ENCODE assay signal across 2 cellular contexts in the genomic region with DNA sequence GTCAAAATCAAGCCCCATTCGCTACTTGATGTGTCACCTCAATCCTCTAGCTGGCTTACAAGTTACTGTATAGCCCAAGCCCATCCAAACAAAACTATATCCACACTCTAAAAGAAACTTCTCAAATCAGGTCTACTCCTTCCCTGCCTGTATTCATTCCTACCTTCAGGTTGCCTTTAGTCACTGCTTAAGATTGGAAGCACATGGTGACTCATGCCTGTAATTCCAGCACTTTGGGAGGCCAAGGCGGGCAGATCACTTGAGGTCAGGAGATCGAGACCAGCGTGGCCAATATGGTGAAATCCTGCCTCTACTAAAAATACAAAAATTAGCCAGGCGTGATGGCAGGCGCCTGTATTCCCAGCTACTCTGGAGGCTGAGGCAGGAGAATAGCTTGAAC.
TF ChIP-seq lines count a peak whose summit lies in the region.
"Not testable (repeated sequence)": the region's sequence is repeated elsewhere in the genome, so short reads cannot be mapped to it uniquely, and the experiment has no call there.

No MANE protein-coding gene starts in this region.

TF ChIP-seq in HEK293, 187 proteins besides CTCF, POLR2A, EP300 and RAD21:
- peak; percentile 36; the same call in 1 of the 2 replicates for TF ChIP-seq GLIS1 (tag by site-specific recombination; IDR thresholded peaks at IDR 0.05)
TF ChIP-seq in HEK293: peak in this region for 1; not testable (repeated sequence) for 186.

TF ChIP-seq in K562, 482 proteins besides CTCF, POLR2A, EP300 and RAD21:
- TF ChIP-seq, protein P1, sequence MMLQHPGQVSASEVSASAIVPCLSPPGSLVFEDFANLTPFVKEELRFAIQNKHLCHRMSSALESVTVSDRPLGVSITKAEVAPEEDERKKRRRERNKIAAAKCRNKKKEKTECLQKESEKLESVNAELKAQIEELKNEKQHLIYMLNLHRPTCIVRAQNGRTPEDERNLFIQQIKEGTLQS (IDR thresholded peaks at IDR 0.05): peak; percentile 54; the same call in 1 of the 2 replicates
- TF ChIP-seq, protein P1 (CRISPR knock-in tag; conservative IDR thresholded peaks at IDR 0.05): not testable (repeated sequence)
